Comparison of ENCODE assay signal across 8 cellular contexts in the genomic region with DNA sequence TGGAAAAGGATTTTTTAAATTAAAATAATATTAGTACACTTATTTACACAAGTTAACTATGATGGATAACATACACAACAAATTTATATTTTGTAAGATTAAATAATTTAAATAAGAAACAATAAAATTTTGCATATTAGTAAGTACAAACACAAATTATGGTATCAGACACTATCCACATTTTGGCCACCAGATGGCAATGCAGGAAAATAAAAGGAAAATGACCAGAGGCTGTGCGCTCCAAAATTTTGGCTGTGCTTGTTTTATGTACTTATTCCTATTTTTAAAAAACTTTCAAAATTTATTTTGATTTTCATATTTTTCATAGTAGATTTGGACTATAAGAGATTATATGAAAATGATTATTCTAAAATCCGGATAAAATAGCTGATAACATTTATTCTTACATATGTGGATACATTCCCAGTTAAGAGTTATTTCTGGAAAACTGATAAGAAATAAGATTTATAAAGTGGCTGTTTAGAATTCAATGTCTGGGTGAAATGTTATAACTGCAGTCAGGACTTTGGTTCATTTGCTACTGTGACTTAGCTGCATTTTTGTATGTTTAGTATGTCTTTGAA.
DNase-seq lines count a peak whose midpoint lies in the region; ATAC-seq and TF ChIP-seq lines count a peak whose summit lies in the region.

No MANE protein-coding gene starts in this region.

- H3K9me3 ChIP-seq in hepatocyte (ENCODE audit: low read depth): no peaks in the 10 kb centered on the region
- no peaks in the 10 kb centered on the region for H3K9me3 ChIP-seq in tibial artery

- H4K20me1 ChIP-seq in hepatocyte (ENCODE audit: insufficient read depth, poor library complexity, severe bottlenecking): no peaks in the 10 kb centered on the region

- no peak overlapping the region for H3K27ac ChIP-seq in hepatocyte
- H3K27ac ChIP-seq in tibial artery: no peak overlapping the region

- no peaks in the 10 kb centered on the region for H3K9me3 Mint-ChIP-seq in activated CD4-positive, alpha-beta T cell treated with anti-CD3 and anti-CD28 coated beads for 36 hours (ENCODE audit: low read depth)
- no peaks in the 10 kb centered on the region for H3K9me3 Mint-ChIP-seq in WTC11

- no peaks in the 10 kb centered on the region for H3K9me2 ChIP-seq in hepatocyte (replicated peaks; ENCODE audit: insufficient read depth)

- no peak overlapping the region for H3K4me3 Mint-ChIP-seq in activated CD4-positive, alpha-beta T cell treated with anti-CD3 and anti-CD28 coated beads for 36 hours
- H3K4me3 Mint-ChIP-seq in WTC11: no peak overlapping the region

- 30% methylated on average over 2 of the region's 2 CpGs for WGBS in hepatocyte (ENCODE audit: low lambda C conversion rate, missing lambda C conversion rate)

- H3K27me3 Mint-ChIP-seq in activated CD4-positive, alpha-beta T cell treated with anti-CD3 and anti-CD28 coated beads for 36 hours: no peaks in the 10 kb centered on the region
- H3K27me3 Mint-ChIP-seq in WTC11 (ENCODE audit: low read depth): no peaks in the 10 kb centered on the region

- peak; percentile 68 for TF ChIP-seq CTCF in WTC11 (IDR thresholded peaks at IDR 0.05)
- peak; percentile 91 for TF ChIP-seq CTCF in hepatocyte (IDR thresholded peaks at IDR 0.05; ENCODE audit: poor library complexity)
- TF ChIP-seq CTCF in tibial artery (IDR thresholded peaks at IDR 0.05): peak; percentile 62

- no peak overlapping the region for H3K4me2 ChIP-seq in hepatocyte

- H3K27ac Mint-ChIP-seq in activated CD4-positive, alpha-beta T cell treated with anti-CD3 and anti-CD28 coated beads for 36 hours: no peak overlapping the region
- H3K27ac Mint-ChIP-seq in WTC11: no peak overlapping the region

- H3K79me2 ChIP-seq in hepatocyte: no peaks in the 10 kb centered on the region

- H3K36me3 Mint-ChIP-seq in activated CD4-positive, alpha-beta T cell treated with anti-CD3 and anti-CD28 coated beads for 36 hours (ENCODE audit: low read depth): no peaks in the 10 kb centered on the region
- H3K36me3 Mint-ChIP-seq in WTC11: no peaks in the 10 kb centered on the region

- no peak for ATAC-seq in activated CD4-positive, alpha-beta T cell treated with anti-CD3 and anti-CD28 coated beads for 36 hours
- peak; percentile 82 for ATAC-seq in HG02885 (IDR thresholded peaks at IDR 0.05; ENCODE audit: poor library complexity, unreplicated experiment)
- no peak for ATAC-seq in WTC11
- no peak for ATAC-seq in esophagus mucosa

- H3K27me3 ChIP-seq in hepatocyte (no peaks in the 10 kb centered on the region), tibial artery (no peaks in the 10 kb centered on the region)

- CTCF ChIA-PET in activated CD4-positive, alpha-beta T cell treated with anti-CD3 and anti-CD28 coated beads for 36 hours (lab: Charles Lee): interaction anchor here (0.8 to 1.8 kb wide), 5 partner anchors 523 to 562 kb away, joined by 3 to 6 read pairs (median 3); no protein-coding TSS in a partner anchor
- CTCF ChIA-PET in WTC11 (lab: Charles Lee): interaction anchor here (1.6 to 2.3 kb wide), 2 partner anchors 560 to 685 kb away, joined by 3 to 10 read pairs; no protein-coding TSS in a partner anchor

- H3K36me3 ChIP-seq in hepatocyte (replicated peaks; ENCODE audit: insufficient read depth, low read depth) (no peaks in the 10 kb centered on the region), tibial artery (no peaks in the 10 kb centered on the region)

- DNase-seq in activated CD4-positive, alpha-beta T cell treated with anti-CD3 and anti-CD28 coated beads for 36 hours: peak; percentile 24
- no peak for DNase-seq in activated CD4-positive, alpha-beta T cell treated with anti-CD3 and anti-CD28 coated beads, Interleukin-2, amount 50 U/mL, for 4 hours
- DNase-seq in NCI-H2107 (lab: John Stamatoyannopoulos, UW): peak; percentile 7
- DNase-seq in WTC11 (ENCODE audit: low spot score): no peak
- DNase-seq in hepatocyte (ENCODE audit: low spot score): peak; percentile 54
- DNase-seq in tibial artery: peak in 1 of 2 donors; percentile 34

- intact Hi-C loops in activated CD4-positive, alpha-beta T cell treated with anti-CD3 and anti-CD28 coated beads for 36 hours (cut with DNase I, micrococcal nuclease): loop anchor here (1.0 to 10.0 kb wide), 5 partner anchors 430 to 683 kb away; no protein-coding TSS in a partner anchor
- intact Hi-C loops in tibial artery (cut with DNase I; ENCODE audit: low total_unique reads): loop anchor here (2.0 kb wide), 1 partner anchor 528 kb away; no protein-coding TSS in a partner anchor

- no peaks in the 10 kb centered on the region for H3K4me1 Mint-ChIP-seq in activated CD4-positive, alpha-beta T cell treated with anti-CD3 and anti-CD28 coated beads for 36 hours
- H3K4me1 Mint-ChIP-seq in WTC11: peaks cover 12% of the 10 kb centered on the region

- H3K4me1 ChIP-seq in hepatocyte (ENCODE audit: insufficient read depth) (peaks cover 4% of the 10 kb centered on the region), tibial artery (peaks cover 0 to 3% (median 0%) of the 10 kb centered on the region in 4 donors)

- no peak overlapping the region for H3K4me3 ChIP-seq in hepatocyte
- no peak overlapping the region for H3K4me3 ChIP-seq in tibial artery

- no peak overlapping the region for H2AFZ ChIP-seq in hepatocyte

- POLR2A ChIA-PET in activated CD4-positive, alpha-beta T cell treated with anti-CD3 and anti-CD28 coated beads for 36 hours (lab: Charles Lee): no interaction called here
- POLR2A ChIA-PET in WTC11 (lab: Charles Lee): no interaction called here

TF ChIP-seq in WTC11, 78 proteins besides CTCF, POLR2A, EP300 and RAD21:
- no peak for TF ChIP-seq NR1H2 (CRISPR knock-in tag; IDR thresholded peaks at IDR 0.05)
- peak; percentile 44; the same call in 1 of the 2 replicates for TF ChIP-seq HMGA2 (CRISPR knock-in tag; IDR thresholded peaks at IDR 0.05)

Comparison
In these comparisons a context has a peak if more than half of its experiments do, and no peak if none do; other contexts are left out.
1. DNase-seq: peak in activated CD4-positive, alpha-beta T cell treated with anti-CD3 and anti-CD28 coated beads for 36 hours (single experiment), NCI-H2107 (single experiment) and hepatocyte (single experiment); none in activated CD4-positive, alpha-beta T cell treated with anti-CD3 and anti-CD28 coated beads, Interleukin-2, amount 50 U/mL, for 4 hours (0 of 2) and WTC11 (single experiment).
2. Peak in every context shown above with its lines, with median percentiles within 50 percentile points of each other: CTCF ChIP-seq.